20 cellular contexts compared by ENCODE assay signal in the genomic region with DNA sequence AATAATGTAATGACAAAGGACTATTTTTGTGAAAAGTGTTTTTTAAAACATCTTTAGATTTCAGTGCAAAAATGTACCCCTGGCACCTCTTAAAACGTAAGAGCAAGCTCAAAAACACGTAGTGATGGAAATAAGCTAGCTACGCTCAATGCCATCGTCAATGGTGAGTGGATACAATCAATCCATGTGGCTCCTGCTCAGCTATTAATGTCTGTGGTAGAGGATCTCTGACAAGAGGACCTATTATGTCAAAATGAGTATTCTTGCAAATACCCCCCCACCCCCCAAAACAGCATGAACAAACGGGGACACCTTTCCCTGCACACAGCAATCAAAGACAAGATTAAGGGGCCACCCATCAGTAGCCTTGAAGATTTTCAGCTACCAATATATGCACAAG.
"Had no signal": no experiment of that assay in that cellular context is flagged by ENCODE, and none has a peak within 500 bp of the region (broad histone marks: within the 10 kb centered on the region; RNA-seq: fewer than 3 reads in every experiment).

No MANE protein-coding gene starts in this region.

- H3K4me3 Mint-ChIP-seq: naive B cell, nephron had no signal

- H3K9me3 ChIP-seq: colonic mucosa, esophagus squamous epithelium, stomach, upper lobe of left lung, uterus had no signal

- FAIRE-seq: small intestine had no signal

- DNase-seq: colonic mucosa; dermis blood vessel endothelial cell; esophagus squamous epithelium; foreskin fibroblast; left colon; left ventricle myocardium superior; mesenchymal stem cell; naive B cell; posterior cingulate gyrus; small intestine; stimulated activated CD4-positive, alpha-beta T cell treated with anti-CD3 and anti-CD28 coated beads, Interleukin-12 subunit alpha, Interleukin-12 subunit beta, amount 100 ng/mL, for 4 hours; stimulated activated naive CD4-positive, alpha-beta T cell; stomach; upper lobe of left lung; uterus had no signal

- ATAC-seq: left colon, left ventricle myocardium superior had no signal

- H3K36me3 ChIP-seq: colonic mucosa, uterus had no signal

- H3K27ac ChIP-seq: colonic mucosa, esophagus squamous epithelium, hepatocyte, right atrium auricular region, stomach, thoracic aorta, uterus had no signal

- H2AFZ ChIP-seq: hepatocyte had no signal

- H3K4me2 ChIP-seq: hepatocyte had no signal

- H3K27me3 ChIP-seq: colonic mucosa, esophagus squamous epithelium, hepatocyte, right atrium auricular region, stomach, upper lobe of left lung, uterus had no signal

- H3K4me1 ChIP-seq: uterus had no signal

- H3K4me3 ChIP-seq: colonic mucosa, esophagus squamous epithelium, hepatocyte, lung, right atrium auricular region, stomach, thoracic aorta, upper lobe of left lung, uterus had no signal
